1 cellular context compared by ENCODE assay signal in genomic region chrX:10072786-10073568, GRCh38.
TF ChIP-seq lines count a peak whose summit lies in the region.

No MANE protein-coding gene starts in this region.

TF ChIP-seq in GM12878, 131 proteins besides CTCF, POLR2A, EP300 and RAD21 (continued from another document):
- TF ChIP-seq ZBTB40 (IDR thresholded peaks at IDR 0.05; ENCODE audit: borderline replicate concordance), result peak; percentile 80
